In the genomic region with DNA sequence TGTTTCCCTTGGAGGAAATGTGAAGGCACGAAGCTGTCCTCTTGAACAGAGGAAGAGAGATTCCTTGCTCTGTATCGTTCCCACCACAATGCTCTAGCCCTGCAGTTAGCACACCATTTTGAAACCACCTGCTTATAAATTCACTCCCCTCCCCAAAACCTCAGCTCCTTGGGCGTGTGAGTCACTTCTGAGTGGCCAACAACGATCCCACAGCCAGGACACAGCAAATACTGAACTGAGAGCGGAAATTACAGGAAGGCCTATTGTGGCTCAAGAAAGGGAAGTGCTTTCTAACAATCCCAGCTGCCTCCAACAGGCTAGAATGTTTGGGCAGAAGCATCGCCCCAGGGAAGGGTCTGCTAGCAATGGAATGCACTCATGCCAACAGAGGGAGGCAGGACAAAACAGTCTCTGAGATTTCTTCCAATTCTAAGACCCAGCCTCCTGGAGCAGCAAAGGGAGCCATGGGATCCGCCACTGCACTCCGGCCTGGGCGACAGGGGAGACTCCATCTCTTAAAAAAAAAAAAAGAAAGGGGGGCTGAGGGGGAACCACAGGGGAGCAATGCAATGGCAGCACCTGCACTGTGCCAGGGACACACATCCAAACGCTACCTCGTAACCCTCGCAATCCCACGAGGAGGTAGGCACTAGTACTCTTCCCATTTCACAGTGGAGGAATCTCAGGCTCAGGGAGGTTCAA, we compare ENCODE assay signal across 2 cellular contexts.
TF ChIP-seq lines count a peak whose summit lies in the region.

No MANE protein-coding gene starts in this region.

TF ChIP-seq in GM12891, 5 proteins besides CTCF, POLR2A, EP300 and RAD21:
- TF ChIP-seq SPI1 (IDR thresholded peaks at IDR 0.05; ENCODE audit: low read depth, low read length): peak; percentile 94
- TF ChIP-seq POLR2AphosphoS5 (IDR thresholded peaks at IDR 0.05; ENCODE audit: low read depth, low read length): no peak; the same call in 1 of the 2 replicates

TF ChIP-seq in H1, 55 proteins besides CTCF, POLR2A, EP300 and RAD21:
- TF ChIP-seq SAP30 (IDR thresholded peaks at IDR 0.05; ENCODE audit: insufficient read depth, insufficient replicate concordance, low read length): no peak
- TF ChIP-seq TAF7 (optimal IDR thresholded peaks at IDR 0.05; ENCODE audit: borderline replicate concordance, low read depth, low read length): no peak
- no peak for TF ChIP-seq ASH2L (IDR thresholded peaks at IDR 0.05; ENCODE audit: low read length)
- no peak for TF ChIP-seq CREB1 (IDR thresholded peaks at IDR 0.05)
- no peak for TF ChIP-seq CEBPB (IDR thresholded peaks at IDR 0.05; ENCODE audit: low read depth, low read length)
- no peak for TF ChIP-seq SUZ12 (IDR thresholded peaks at IDR 0.05; ENCODE audit: low read length)
- no peak for TF ChIP-seq SIRT6 (IDR thresholded peaks at IDR 0.05; ENCODE audit: low read length)
